9 cellular contexts compared by ENCODE assay signal in the genomic region with DNA sequence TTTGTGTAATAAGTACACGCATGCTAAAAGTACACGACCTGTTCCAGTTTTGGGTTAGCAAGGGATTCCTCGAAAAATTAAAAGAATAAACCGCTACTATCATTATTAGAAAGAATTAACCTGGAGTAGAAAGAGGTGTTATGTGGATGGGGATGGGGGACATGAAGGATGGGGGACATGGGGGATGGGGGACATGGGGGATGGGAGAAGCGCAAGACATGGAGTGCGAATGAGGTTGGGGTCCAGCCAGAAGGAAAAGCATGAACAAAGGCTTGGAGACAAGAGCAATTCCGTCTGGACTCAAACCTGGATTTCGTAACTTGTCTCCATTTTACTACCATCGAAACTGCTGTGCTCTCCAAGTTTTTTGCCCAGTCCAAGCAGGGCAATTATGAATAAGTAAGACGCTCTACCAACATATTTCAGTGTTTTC. TPM values are rescaled to one million over a fixed set of nuclear protein-coding genes. Genes with fewer than 3 reads are reported as not detected.
DNase-seq lines count a peak whose midpoint lies in the region; ATAC-seq and TF ChIP-seq lines count a peak whose summit lies in the region.
"Had no signal": no experiment of that assay in that cellular context is flagged by ENCODE, and none has a peak within 500 bp of the region (broad histone marks: within the 10 kb centered on the region; RNA-seq: fewer than 3 reads in every experiment).

No MANE protein-coding gene starts in this region.

- H3K4me1 ChIP-seq in CD8-positive, alpha-beta T cell (ENCODE audit: insufficient read depth, low read length) = peaks cover 14% of the 10 kb centered on the region
- H3K4me1 ChIP-seq in upper lobe of right lung = peaks cover 11% of the 10 kb centered on the region

- H3K9me3 Mint-ChIP-seq in CD8-positive, alpha-beta T cell = peaks cover 8% of the 10 kb centered on the region

- TF ChIP-seq CTCF in CD8-positive, alpha-beta T cell (IDR thresholded peaks at IDR 0.05) = no peak
- TF ChIP-seq CTCF in brain microvascular endothelial cell (IDR thresholded peaks at IDR 0.05; ENCODE audit: low read depth, low read length, missing control alignments) (no peak), lower leg skin (IDR thresholded peaks at IDR 0.05) (no peak), upper lobe of right lung (IDR thresholded peaks at IDR 0.05) (no peak)

- POLR2A ChIA-PET in CD8-positive, alpha-beta T cell (lab: Charles Lee) = interaction anchor here (0.9 to 1.4 kb wide), 3 partner anchors 18 to 673 kb away, joined by 3 read pairs; partner anchors contain the start of gene RPL11

- H3K4me3 ChIP-seq in CD8-positive, alpha-beta T cell (ENCODE audit: low read depth, low read length) = peak overlapping the region; percentile 57
- H3K4me3 ChIP-seq in brain microvascular endothelial cell (ENCODE audit: low read depth, low read length) (peak overlapping the region; percentile 94), lower leg skin (ENCODE audit: low read depth, poor library complexity, severe bottlenecking) (peak overlapping the region; percentile 85), upper lobe of right lung (peak overlapping the region; percentile 97)

- intact Hi-C loops in CD8-positive, alpha-beta T cell (cut with DNase I, micrococcal nuclease) = loop anchor here (2.0 to 10.0 kb wide), 6 partner anchors 149 to 1674 kb away; partner anchors contain the start of genes LUZP1 (in 2 of the 2), ASAP3 (in 1 of the 2) and RPL11 (in 1 of the 2)
- intact Hi-C loops in lower leg skin (cut with DNase I; ENCODE audit: low total_unique reads) = loop anchor here (5.0 kb wide), 1 partner anchor 966 kb away; the partner anchor contains the start of gene CDC42
- intact Hi-C loops in upper lobe of right lung (cut with DNase I) = no loop called here

- no peaks in the 10 kb centered on the region for H3K27me3 Mint-ChIP-seq in CD8-positive, alpha-beta T cell (ENCODE audit: low read depth)

- H3K9me3 ChIP-seq in CD8-positive, alpha-beta T cell (ENCODE audit: low read length) = no peaks in the 10 kb centered on the region
- H3K9me3 ChIP-seq in upper lobe of right lung = no peaks in the 10 kb centered on the region

- WGBS in lower leg skin, 2 donors = 22 to 29% methylated on average over 10 of the region's 10 CpGs

- H3K4me1 Mint-ChIP-seq in CD8-positive, alpha-beta T cell (ENCODE audit: low read depth) = peaks cover 42% of the 10 kb centered on the region

- H3K36me3 ChIP-seq in CD8-positive, alpha-beta T cell (ENCODE audit: insufficient read depth, low read length) = no peaks in the 10 kb centered on the region
- H3K36me3 ChIP-seq in brain microvascular endothelial cell (replicated peaks) (peaks cover 3% of the 10 kb centered on the region), upper lobe of right lung (no peaks in the 10 kb centered on the region)

- H3K27ac ChIP-seq in CD8-positive, alpha-beta T cell (ENCODE audit: low read depth, low read length) = peak overlapping the region; percentile 41
- H3K27ac ChIP-seq in brain microvascular endothelial cell = peak overlapping the region; percentile 91
- H3K27ac ChIP-seq in upper lobe of right lung = peak overlapping the region; percentile 83

- peaks cover 19% of the 10 kb centered on the region for H3K36me3 Mint-ChIP-seq in CD8-positive, alpha-beta T cell

- CTCF ChIA-PET in CD8-positive, alpha-beta T cell (lab: Charles Lee) = interaction anchor here (0.7 kb wide), 1 partner anchor 166 kb away, joined by 3 read pairs; no protein-coding TSS in a partner anchor

- H3K4me3 Mint-ChIP-seq in CD8-positive, alpha-beta T cell = peak overlapping the region; percentile 98

- H3K27ac Mint-ChIP-seq in CD8-positive, alpha-beta T cell = peak overlapping the region; percentile 93

- TF ChIP-seq POLR2A in lower leg skin (IDR thresholded peaks at IDR 0.05) = no peak
- no peak for TF ChIP-seq POLR2A in erythroblast (IDR thresholded peaks at IDR 0.05; ENCODE audit: low read length)

- DNase-seq in CD8-positive, alpha-beta T cell = no peak
- DNase-seq in HuH-7 (ENCODE audit: low spot score) (peak; percentile 55), brain microvascular endothelial cell (no peak), lower leg skin (ENCODE audit: low spot score in 2 of 2) (no peak), upper lobe of right lung (no peak), middle frontal gyrus (ENCODE audit: extremely low spot score, low spot score) (no peak), erythroblast (lab: John Stamatoyannopoulos, UW) (no peak)
- no peak for DNase-seq in effector CD8-positive, alpha-beta T cell (lab: John Stamatoyannopoulos, UW)

- no peaks in the 10 kb centered on the region for H3K27me3 ChIP-seq in CD8-positive, alpha-beta T cell (ENCODE audit: insufficient read depth, low read length)
- no peaks in the 10 kb centered on the region for H3K27me3 ChIP-seq in brain microvascular endothelial cell (replicated peaks)
- H3K27me3 ChIP-seq in upper lobe of right lung = no peaks in the 10 kb centered on the region

- in situ Hi-C loops in brain microvascular endothelial cell (cut with HindIII; ENCODE audit: low pct_ligation_motif_present, low sequenced_read_pairs) = no loop called here

- no peak for ATAC-seq in CD8-positive, alpha-beta T cell
- ATAC-seq in upper lobe of right lung = no peak

RNA-seq across cellular contexts. Expression of gene KDM1A, which starts 0.6 kb away (rescaled TPM):
- total RNA-seq in CD8-positive, alpha-beta T cell = 10 to 100 TPM; 42.2 to 46.2 TPM
- 10 to 100 TPM; 41.5 to 52.0 (median 46.6) TPM for total RNA-seq in lower leg skin
- 35.8 TPM for total RNA-seq in upper lobe of right lung

RNA-seq across cellular contexts. Expression of gene TEX46, which starts 3.0 kb away (rescaled TPM):
- total RNA-seq in CD8-positive, alpha-beta T cell = not detected
- total RNA-seq in lower leg skin = not detected
- not detected for total RNA-seq in upper lobe of right lung
- total RNA-seq: M059J had no signal

RNA-seq across cellular contexts. Expression of gene LACTBL1, which starts 46.0 kb away (rescaled TPM):
- total RNA-seq in CD8-positive, alpha-beta T cell = not detected
- total RNA-seq in lower leg skin (not detected), upper lobe of right lung (not detected)
- total RNA-seq: M059J had no signal

Comparison
In these comparisons a context has a peak if more than half of its experiments do, and no peak if none do; other contexts are left out.
1. H3K27ac ChIP-seq: peak in every context shown above with its lines; median percentile 91 in brain microvascular endothelial cell; 83 in upper lobe of right lung; 41 in CD8-positive, alpha-beta T cell.